26 cellular contexts compared by ENCODE assay signal in the genomic region with DNA sequence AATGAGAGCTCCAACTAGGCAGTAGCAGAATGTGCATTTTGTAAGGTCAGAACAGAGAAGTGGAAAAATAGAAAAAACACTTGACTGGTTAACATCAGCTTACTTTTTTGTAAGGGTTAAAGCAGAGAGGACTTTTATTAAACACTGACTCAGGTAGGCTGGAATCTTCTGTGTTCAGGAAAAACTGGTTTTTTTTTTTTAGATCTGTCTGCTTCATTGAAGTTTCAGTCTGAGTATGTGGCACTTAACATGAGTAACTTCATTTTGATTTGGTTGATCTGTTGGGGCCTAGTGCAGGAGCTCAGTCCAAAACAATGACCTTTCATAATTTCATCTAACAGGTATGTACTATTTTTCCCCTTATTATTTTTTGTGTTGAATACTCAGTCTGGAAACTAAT.
DNase-seq lines count a peak whose midpoint lies in the region; ATAC-seq, FAIRE-seq and TF ChIP-seq lines count a peak whose summit lies in the region.
"Had no signal": no experiment of that assay in that cellular context is flagged by ENCODE, and none has a peak within 500 bp of the region (broad histone marks: within the 10 kb centered on the region; RNA-seq: fewer than 3 reads in every experiment).

No MANE protein-coding gene starts in this region.

- intact Hi-C loops in activated naive CD4-positive, alpha-beta T cell treated with anti-CD3 and anti-CD28 coated beads for 36 hours (cut with micrococcal nuclease), result no loop called here
- intact Hi-C loops in GM12878 (cut with micrococcal nuclease; ENCODE audit: unreplicated experiment), result no loop called here

- POLR2A ChIA-PET in GM12878 (lab: Charles Lee), result no interaction called here

- H3K4me2 ChIP-seq in GM12878 (ENCODE audit: control insufficient read depth, insufficient read depth), result no peak overlapping the region

- H3K36me3 ChIP-seq in GM12878 (ENCODE audit: control insufficient read depth in 2 of 2, insufficient read depth in 2 of 2, low read length in 1 of 2) (no peaks in the 10 kb centered on the region), small intestine (ENCODE audit: control insufficient read depth in 2 of 2, insufficient read depth in 2 of 2, low read length in 2 of 2) (no peaks in the 10 kb centered on the region)
- H3K36me3 ChIP-seq: BE2C, lower lobe of right lung, neutrophil, transverse colon had no signal

- TF ChIP-seq CTCF in GM12878 (IDR thresholded peaks at IDR 0.05 in 2 of 3, conservative IDR thresholded peaks at IDR 0.05 in 1 of 3; ENCODE audit: control insufficient read depth in 2 of 3, extremely low read depth in 1 of 3, insufficient read depth in 1 of 3, low read depth in 3 of 3, low read length in 3 of 3), result no peak

- no peaks in the 10 kb centered on the region for H3K9me3 Mint-ChIP-seq in activated naive CD4-positive, alpha-beta T cell treated with anti-CD3 and anti-CD28 coated beads, Interleukin-2, amount 50 U/mL, for 72 hours
- no peaks in the 10 kb centered on the region for H3K9me3 Mint-ChIP-seq in activated naive CD4-positive, alpha-beta T cell treated with anti-CD3 and anti-CD28 coated beads for 36 hours
- H3K9me3 Mint-ChIP-seq: stimulated activated naive CD8-positive, alpha-beta T cell treated with anti-CD3 and anti-CD28 coated beads, Interleukin-15, amount 100 ng/mL, for 72 hours had no signal

- TF ChIP-seq POLR2A in GM12878 (IDR thresholded peaks at IDR 0.05; ENCODE audit: low read depth, low read length), result no peak

- no peak overlapping the region for H3K4me3 Mint-ChIP-seq in activated naive CD4-positive, alpha-beta T cell treated with anti-CD3 and anti-CD28 coated beads for 36 hours
- H3K4me3 Mint-ChIP-seq: stimulated activated naive CD8-positive, alpha-beta T cell treated with anti-CD3 and anti-CD28 coated beads, Interleukin-15, amount 100 ng/mL, for 72 hours had no signal

- FAIRE-seq in GM12878 (lab: Jason Lieb, UNC) (peak; percentile 23), small intestine (lab: Jason Lieb, UNC) (no peak)

- no peaks in the 10 kb centered on the region for H3K79me2 ChIP-seq in GM12878 (ENCODE audit: control insufficient read depth, insufficient read depth, low read length)

- no peaks in the 10 kb centered on the region for H3K27me3 Mint-ChIP-seq in activated naive CD4-positive, alpha-beta T cell treated with anti-CD3 and anti-CD28 coated beads for 36 hours (ENCODE audit: low read depth)
- H3K27me3 Mint-ChIP-seq: stimulated activated naive CD8-positive, alpha-beta T cell treated with anti-CD3 and anti-CD28 coated beads, Interleukin-15, amount 100 ng/mL, for 72 hours had no signal

- no peak for TF ChIP-seq RAD21 in GM12878 (IDR thresholded peaks at IDR 0.05; ENCODE audit: insufficient read depth, low read depth, low read length)

- ATAC-seq in activated naive CD4-positive, alpha-beta T cell treated with anti-CD3 and anti-CD28 coated beads, Interleukin-2, amount 50 U/mL, for 72 hours, result peak; percentile 29 to 35
- ATAC-seq in GM12878, result no peak
- no peak for ATAC-seq in HG03432 (IDR thresholded peaks at IDR 0.05; ENCODE audit: unreplicated experiment)
- ATAC-seq in GM21825 (IDR thresholded peaks at IDR 0.05; ENCODE audit: unreplicated experiment), result no peak
- ATAC-seq: lower lobe of right lung; stimulated activated naive CD8-positive, alpha-beta T cell treated with anti-CD3 and anti-CD28 coated beads, Interleukin-15, amount 100 ng/mL, for 72 hours had no signal

- no peak overlapping the region for H2AFZ ChIP-seq in GM12878 (ENCODE audit: control insufficient read depth, low read depth, low read length)
- H2AFZ ChIP-seq: GM23248 had no signal

- no peaks in the 10 kb centered on the region for H4K20me1 ChIP-seq in GM12878 (ENCODE audit: control insufficient read depth, insufficient read depth)

- in situ Hi-C loops in GM12878 (cut with MboI), result no loop called here

- H3K27ac ChIP-seq in GM12878 (ENCODE audit: control insufficient read depth, insufficient read depth) (no peak overlapping the region), small intestine (ENCODE audit: low read depth in 1 of 2, low read length in 1 of 2) (no peak overlapping the region)
- H3K27ac ChIP-seq: GM23248, lower lobe of right lung, neutrophil, transverse colon had no signal

- H3K4me1 ChIP-seq in GM12878 (ENCODE audit: control insufficient read depth, insufficient read depth, low read length), result no peaks in the 10 kb centered on the region
- H3K4me1 ChIP-seq in small intestine (ENCODE audit: control insufficient read depth in 2 of 2, insufficient read depth in 1 of 2, low read depth in 1 of 2, low read length in 1 of 2), result no peaks in the 10 kb centered on the region
- H3K4me1 ChIP-seq: BE2C, lower lobe of right lung, transverse colon had no signal

- H3K4me1 Mint-ChIP-seq in activated naive CD4-positive, alpha-beta T cell treated with anti-CD3 and anti-CD28 coated beads for 36 hours (ENCODE audit: low read depth), result peaks cover 7% of the 10 kb centered on the region

- CTCF ChIA-PET in activated naive CD4-positive, alpha-beta T cell treated with anti-CD3 and anti-CD28 coated beads for 36 hours (lab: Charles Lee), result interaction anchor here (0.5 to 0.7 kb wide), 3 partner anchors 16 to 483 kb away, joined by 3 to 5 read pairs (median 4); no protein-coding TSS in a partner anchor
- CTCF ChIA-PET in GM12878 (lab: Yijun Ruan, JAX), result interaction anchor here (0.7 kb wide), 1 partner anchor 144 kb away, joined by 3 read pairs; no protein-coding TSS in a partner anchor

- H3K27me3 ChIP-seq in GM12878 (replicated peaks in 1 of 2; ENCODE audit: control insufficient read depth in 2 of 2, insufficient read depth in 2 of 2, low read length in 1 of 2) (no peaks in the 10 kb centered on the region), small intestine (ENCODE audit: control insufficient read depth in 2 of 2, insufficient read depth in 2 of 2, low read length in 2 of 2) (no peaks in the 10 kb centered on the region)
- H3K27me3 ChIP-seq: BE2C, neutrophil, transverse colon had no signal

- TF ChIP-seq EP300 in GM12878 (IDR thresholded peaks at IDR 0.05; ENCODE audit: borderline replicate concordance in 1 of 2, control insufficient read depth in 1 of 2, low read depth in 2 of 2, low read length in 2 of 2), result no peak

- no peak for DNase-seq in activated naive CD4-positive, alpha-beta T cell treated with anti-CD3 and anti-CD28 coated beads, Interleukin-2, amount 50 U/mL, for 72 hours (ENCODE audit: low spot score in 2 of 2)
- no peak for DNase-seq in activated naive CD4-positive, alpha-beta T cell treated with anti-CD3 and anti-CD28 coated beads for 36 hours
- DNase-seq in GM12878 (ENCODE audit: low read depth, low spot score), result no peak
- peak; percentile 6 for DNase-seq in left kidney (ENCODE audit: low read depth, low spot score)
- no peak for DNase-seq in small intestine
- DNase-seq in activated T-cell treated with anti-CD3 and anti-CD28 coated beads, Interleukin-2, amount 50 U/mL, for 48 hours, result no peak
- DNase-seq: activated CD4-positive, CD25-positive, alpha-beta regulatory T cell; activated naive CD4-positive, alpha-beta T cell; activated T-cell treated with anti-CD3 and anti-CD28 coated beads, Interleukin-2, amount 50 U/mL, for 1 hour; BE2C; central memory CD4-positive, alpha-beta T cell; foreskin melanocyte; KG1; lower lobe of right lung; NCI-H2227 treated with DMSO at 0.1 percent for 48 hours; NCI-H82; Right ventricle myocardium superior; stimulated activated CD4-positive, alpha-beta T cell treated with anti-CD3 and anti-CD28 coated beads, Interleukin-12 subunit alpha, Interleukin-12 subunit beta, amount 100 ng/mL, for 4 hours; stimulated activated CD4-positive, alpha-beta T cell treated with anti-CD3 and anti-CD28 coated beads, Interleukin-4, amount 100 ng/mL, for 4 hours; stimulated activated naive CD8-positive, alpha-beta T cell treated with anti-CD3 and anti-CD28 coated beads, Interleukin-15, amount 100 ng/mL, for 72 hours; T1000; transverse colon had no signal

- SMC1A ChIA-PET in GM12878 (lab: Charles Lee; ENCODE audit: uncharacterized antibody, unreplicated experiment), result interaction anchor here (0.7 kb wide), 1 partner anchor 12 kb away, joined by 5 read pairs; no protein-coding TSS in a partner anchor

- H3K4me3 ChIP-seq in GM12878, result no peak overlapping the region
- H3K4me3 ChIP-seq in small intestine (ENCODE audit: low read depth in 1 of 2, low read length in 2 of 2), result no peak overlapping the region
- H3K4me3 ChIP-seq: GM23248, lower lobe of right lung, transverse colon had no signal

- no peaks in the 10 kb centered on the region for H3K36me3 Mint-ChIP-seq in activated naive CD4-positive, alpha-beta T cell treated with anti-CD3 and anti-CD28 coated beads, Interleukin-2, amount 50 U/mL, for 72 hours
- no peaks in the 10 kb centered on the region for H3K36me3 Mint-ChIP-seq in activated naive CD4-positive, alpha-beta T cell treated with anti-CD3 and anti-CD28 coated beads for 36 hours (ENCODE audit: low read depth)

- H3K9ac ChIP-seq in GM12878 (ENCODE audit: control insufficient read depth, insufficient read depth, low read length), result no peak overlapping the region
- H3K9ac ChIP-seq: GM23248 had no signal

- RAD21 ChIA-PET in GM12878 (lab: Charles Lee; ENCODE audit: unreplicated experiment), result no interaction called here

- BruUV-seq in GM12878 (replicated peaks; lab: Mats Ljungman, UMichigan), result no TSS peak

- peak overlapping the region in 1 of 2 donors; percentile 10 for H3K27ac Mint-ChIP-seq in activated naive CD4-positive, alpha-beta T cell treated with anti-CD3 and anti-CD28 coated beads, Interleukin-2, amount 50 U/mL, for 72 hours
- no peak overlapping the region for H3K27ac Mint-ChIP-seq in activated naive CD4-positive, alpha-beta T cell treated with anti-CD3 and anti-CD28 coated beads for 36 hours

- H3K9me3 ChIP-seq in GM12878 (replicated peaks; ENCODE audit: control insufficient read depth, insufficient read depth, low read length), result no peaks in the 10 kb centered on the region
- no peaks in the 10 kb centered on the region for H3K9me3 ChIP-seq in small intestine (ENCODE audit: control insufficient read depth, low read depth)
- H3K9me3 ChIP-seq: BE2C, lower lobe of right lung, neutrophil, transverse colon had no signal

TF ChIP-seq in GM12878, 131 proteins besides CTCF, POLR2A, EP300 and RAD21 (continues in another document):
- TF ChIP-seq ESRRA (IDR thresholded peaks at IDR 0.05; ENCODE audit: low read length), result no peak

Comparison
In these comparisons a context has a peak if more than half of its experiments do, and no peak if none do; other contexts are left out.
1. ATAC-seq: peak in activated naive CD4-positive, alpha-beta T cell treated with anti-CD3 and anti-CD28 coated beads, Interleukin-2, amount 50 U/mL, for 72 hours (2 of 2); none in GM12878 (single experiment), HG03432 (single experiment) and GM21825 (single experiment).